Comparison of ENCODE assay signal across 21 cellular contexts in genomic region chr2:39981877-39982276, GRCh38.
DNase-seq lines count a peak whose midpoint lies in the region; ATAC-seq and TF ChIP-seq lines count a peak whose summit lies in the region.
"Had no signal": no experiment of that assay in that cellular context is flagged by ENCODE, and none has a peak within 500 bp of the region (broad histone marks: within the 10 kb centered on the region; RNA-seq: fewer than 3 reads in every experiment).

No MANE protein-coding gene starts in this region.

- no peaks in the 10 kb centered on the region for H3K36me3 ChIP-seq in WERI-Rb-1
- H3K36me3 ChIP-seq in mucosa of descending colon (ENCODE audit: low read depth) = no peaks in the 10 kb centered on the region
- H3K36me3 ChIP-seq: cardiac muscle cell, tibial nerve had no signal

- H3K4me3 ChIP-seq in WERI-Rb-1 (ENCODE audit: low read depth, low read length) (no peak overlapping the region), mucosa of descending colon (no peak overlapping the region)
- H3K4me3 ChIP-seq: cardiac muscle cell, tibial nerve had no signal

- no peaks in the 10 kb centered on the region for H3K27me3 ChIP-seq in WERI-Rb-1 (ENCODE audit: insufficient read depth, low read depth, severe bottlenecking)
- H3K27me3 ChIP-seq: cardiac muscle cell, foreskin keratinocyte, tibial nerve had no signal

- intact Hi-C loops in mucosa of descending colon (cut with DNase I, micrococcal nuclease) = no loop called here

- TF ChIP-seq CTCF in WERI-Rb-1 (IDR thresholded peaks at IDR 0.05; ENCODE audit: low read depth, low read length) (no peak), mucosa of descending colon (IDR thresholded peaks at IDR 0.05) (no peak)

- DNase-seq in AG20443 (ENCODE audit: low spot score) (peak; percentile 21), GM04504 (ENCODE audit: low read depth) (peak; percentile 24), NCI-H2196 (lab: John Stamatoyannopoulos, UW; ENCODE audit: unreplicated experiment) (peak; percentile 59), WERI-Rb-1 (peak; percentile 43), mucosa of descending colon (no peak), OCI-M1 (lab: John Stamatoyannopoulos, UW) (no peak), HuH-7.5 (ENCODE audit: low spot score) (no peak)
- DNase-seq: activated CD8-positive, alpha-beta memory T cell treated with anti-CD3 and anti-CD28 coated beads for 24 hours; activated naive CD4-positive, alpha-beta T cell treated with Interleukin-2 at 50 U/mL for 16 hours; activated T-cell treated with anti-CD3 and anti-CD28 coated beads, Interleukin-2, amount 50 U/mL, for 4 hours; amygdala; EL; foreskin keratinocyte; NCI-H1930; nucleus accumbens; retina; stimulated activated CD4-positive, alpha-beta T cell treated with anti-CD3 and anti-CD28 coated beads, Interleukin-4, amount 100 ng/mL, for 24 hours; stimulated activated naive CD8-positive, alpha-beta T cell treated with anti-CD3 and anti-CD28 coated beads, Interleukin-15, amount 100 ng/mL, for 72 hours had no signal

- H3K4me1 ChIP-seq in mucosa of descending colon (ENCODE audit: low read depth) = no peaks in the 10 kb centered on the region
- H3K4me1 ChIP-seq: foreskin keratinocyte, tibial nerve had no signal

- peak overlapping the region; percentile 27 for H3K27ac ChIP-seq in WERI-Rb-1
- H3K27ac ChIP-seq: cardiac muscle cell, foreskin keratinocyte, tibial nerve had no signal

- H3K9me3 ChIP-seq in WERI-Rb-1 (ENCODE audit: severe bottlenecking) (peaks cover 12% of the 10 kb centered on the region), mucosa of descending colon (no peaks in the 10 kb centered on the region)
- H3K9me3 ChIP-seq: tibial nerve had no signal

- ATAC-seq in mucosa of descending colon (no peak), GM18517 (IDR thresholded peaks at IDR 0.05; ENCODE audit: unreplicated experiment) (no peak)
- ATAC-seq: activated T-cell treated with anti-CD3 and anti-CD28 coated beads, Interleukin-2, amount 50 U/mL, for 4 hours; foreskin keratinocyte; stimulated activated naive CD8-positive, alpha-beta T cell treated with anti-CD3 and anti-CD28 coated beads, Interleukin-15, amount 100 ng/mL, for 72 hours had no signal

Comparison
In these comparisons a context has a peak if more than half of its experiments do, and no peak if none do; other contexts are left out.
1. DNase-seq: peak in AG20443 (single experiment), GM04504 (single experiment), NCI-H2196 (single experiment) and WERI-Rb-1 (single experiment); none in mucosa of descending colon (0 of 3), OCI-M1 (single experiment) and HuH-7.5 (single experiment).